20 cellular contexts compared by ENCODE assay signal in the genomic region with DNA sequence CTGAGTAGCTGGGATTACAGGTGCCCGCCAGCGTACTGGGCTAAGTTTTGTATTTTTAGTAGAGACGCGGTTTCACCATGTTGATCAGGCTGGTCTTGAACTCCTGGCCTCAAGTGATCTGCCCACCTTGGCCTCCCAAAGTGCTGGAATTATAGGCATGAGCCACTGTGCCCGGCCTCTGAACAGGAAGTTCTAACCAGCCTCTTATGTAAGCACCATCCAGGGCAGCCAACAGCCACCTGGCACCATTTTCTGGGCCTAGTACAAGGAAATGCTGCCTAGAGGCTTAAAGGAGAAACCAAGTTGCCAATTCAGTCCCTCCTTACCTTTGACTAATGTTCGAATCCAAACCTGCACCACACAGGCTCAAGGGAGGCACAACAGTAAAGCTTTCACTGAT.
"Had no signal": no experiment of that assay in that cellular context is flagged by ENCODE, and none has a peak within 500 bp of the region (broad histone marks: within the 10 kb centered on the region; RNA-seq: fewer than 3 reads in every experiment).

No MANE protein-coding gene starts in this region.

- H3K4me3 ChIP-seq: esophagus muscularis mucosa, gastroesophageal sphincter, psoas muscle, spleen, testis, tibial nerve, upper lobe of right lung, vagina had no signal

- H3K27ac ChIP-seq: esophagus muscularis mucosa, gastroesophageal sphincter, psoas muscle, testis, tibial nerve, upper lobe of right lung, vagina had no signal

- H3K27me3 ChIP-seq: testis, tibial nerve, upper lobe of right lung, vagina had no signal

- H3K9me3 ChIP-seq: psoas muscle, testis, tibial nerve, upper lobe of right lung, vagina had no signal

- H3K4me1 ChIP-seq: esophagus muscularis mucosa, gastroesophageal sphincter, psoas muscle, testis, tibial nerve, upper lobe of right lung, vagina had no signal

- DNase-seq: effector memory CD4-positive, alpha-beta T cell; glutamatergic neuron; kidney; left cardiac atrium; left ventricle myocardium superior; mesendoderm; naive thymus-derived CD4-positive, alpha-beta T cell; nephron progenitor cell; psoas muscle; retina; spleen; stimulated activated CD4-positive, alpha-beta T cell treated with anti-CD3 and anti-CD28 coated beads, Interleukin-15, amount 100 ng/mL, for 24 hours; stimulated activated CD4-positive, alpha-beta T cell treated with anti-CD3 and anti-CD28 coated beads, Interleukin-1b, Interleukin-23, amount 100 ng/mL, for 48 hours; stimulated activated CD4-positive, alpha-beta T cell treated with anti-CD3 and anti-CD28 coated beads, Interleukin-4, amount 100 ng/mL, for 24 hours; testis; upper lobe of right lung had no signal

- H3K36me3 ChIP-seq: esophagus muscularis mucosa, gastroesophageal sphincter, spleen, tibial nerve, upper lobe of right lung, vagina had no signal
